ENCODE assay signal across 1 cellular context in the genomic region with DNA sequence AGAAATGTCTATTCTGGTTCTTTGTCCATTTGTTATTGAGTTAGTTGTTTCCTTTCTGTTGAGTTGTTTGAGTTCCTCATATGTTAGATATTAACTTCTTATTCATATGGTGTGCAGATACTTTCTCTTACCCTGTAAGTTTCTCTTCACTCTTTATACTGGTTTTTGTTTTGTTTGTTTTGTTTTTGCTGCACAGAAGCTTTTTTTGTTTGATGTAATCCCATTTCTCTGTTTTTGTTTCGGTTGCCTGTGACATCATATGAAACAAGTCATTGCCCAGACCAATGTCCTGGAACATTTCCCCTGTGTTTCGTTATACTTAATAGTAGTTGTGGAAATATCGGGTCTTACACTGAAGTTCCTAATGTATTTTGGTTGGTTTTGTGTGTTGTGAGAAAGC.
TF ChIP-seq lines count a peak whose summit lies in the region.

No MANE protein-coding gene starts in this region.

TF ChIP-seq in GM23338, 12 proteins besides CTCF, POLR2A, EP300 and RAD21 (continued from another document):
- TF ChIP-seq, protein P1, sequence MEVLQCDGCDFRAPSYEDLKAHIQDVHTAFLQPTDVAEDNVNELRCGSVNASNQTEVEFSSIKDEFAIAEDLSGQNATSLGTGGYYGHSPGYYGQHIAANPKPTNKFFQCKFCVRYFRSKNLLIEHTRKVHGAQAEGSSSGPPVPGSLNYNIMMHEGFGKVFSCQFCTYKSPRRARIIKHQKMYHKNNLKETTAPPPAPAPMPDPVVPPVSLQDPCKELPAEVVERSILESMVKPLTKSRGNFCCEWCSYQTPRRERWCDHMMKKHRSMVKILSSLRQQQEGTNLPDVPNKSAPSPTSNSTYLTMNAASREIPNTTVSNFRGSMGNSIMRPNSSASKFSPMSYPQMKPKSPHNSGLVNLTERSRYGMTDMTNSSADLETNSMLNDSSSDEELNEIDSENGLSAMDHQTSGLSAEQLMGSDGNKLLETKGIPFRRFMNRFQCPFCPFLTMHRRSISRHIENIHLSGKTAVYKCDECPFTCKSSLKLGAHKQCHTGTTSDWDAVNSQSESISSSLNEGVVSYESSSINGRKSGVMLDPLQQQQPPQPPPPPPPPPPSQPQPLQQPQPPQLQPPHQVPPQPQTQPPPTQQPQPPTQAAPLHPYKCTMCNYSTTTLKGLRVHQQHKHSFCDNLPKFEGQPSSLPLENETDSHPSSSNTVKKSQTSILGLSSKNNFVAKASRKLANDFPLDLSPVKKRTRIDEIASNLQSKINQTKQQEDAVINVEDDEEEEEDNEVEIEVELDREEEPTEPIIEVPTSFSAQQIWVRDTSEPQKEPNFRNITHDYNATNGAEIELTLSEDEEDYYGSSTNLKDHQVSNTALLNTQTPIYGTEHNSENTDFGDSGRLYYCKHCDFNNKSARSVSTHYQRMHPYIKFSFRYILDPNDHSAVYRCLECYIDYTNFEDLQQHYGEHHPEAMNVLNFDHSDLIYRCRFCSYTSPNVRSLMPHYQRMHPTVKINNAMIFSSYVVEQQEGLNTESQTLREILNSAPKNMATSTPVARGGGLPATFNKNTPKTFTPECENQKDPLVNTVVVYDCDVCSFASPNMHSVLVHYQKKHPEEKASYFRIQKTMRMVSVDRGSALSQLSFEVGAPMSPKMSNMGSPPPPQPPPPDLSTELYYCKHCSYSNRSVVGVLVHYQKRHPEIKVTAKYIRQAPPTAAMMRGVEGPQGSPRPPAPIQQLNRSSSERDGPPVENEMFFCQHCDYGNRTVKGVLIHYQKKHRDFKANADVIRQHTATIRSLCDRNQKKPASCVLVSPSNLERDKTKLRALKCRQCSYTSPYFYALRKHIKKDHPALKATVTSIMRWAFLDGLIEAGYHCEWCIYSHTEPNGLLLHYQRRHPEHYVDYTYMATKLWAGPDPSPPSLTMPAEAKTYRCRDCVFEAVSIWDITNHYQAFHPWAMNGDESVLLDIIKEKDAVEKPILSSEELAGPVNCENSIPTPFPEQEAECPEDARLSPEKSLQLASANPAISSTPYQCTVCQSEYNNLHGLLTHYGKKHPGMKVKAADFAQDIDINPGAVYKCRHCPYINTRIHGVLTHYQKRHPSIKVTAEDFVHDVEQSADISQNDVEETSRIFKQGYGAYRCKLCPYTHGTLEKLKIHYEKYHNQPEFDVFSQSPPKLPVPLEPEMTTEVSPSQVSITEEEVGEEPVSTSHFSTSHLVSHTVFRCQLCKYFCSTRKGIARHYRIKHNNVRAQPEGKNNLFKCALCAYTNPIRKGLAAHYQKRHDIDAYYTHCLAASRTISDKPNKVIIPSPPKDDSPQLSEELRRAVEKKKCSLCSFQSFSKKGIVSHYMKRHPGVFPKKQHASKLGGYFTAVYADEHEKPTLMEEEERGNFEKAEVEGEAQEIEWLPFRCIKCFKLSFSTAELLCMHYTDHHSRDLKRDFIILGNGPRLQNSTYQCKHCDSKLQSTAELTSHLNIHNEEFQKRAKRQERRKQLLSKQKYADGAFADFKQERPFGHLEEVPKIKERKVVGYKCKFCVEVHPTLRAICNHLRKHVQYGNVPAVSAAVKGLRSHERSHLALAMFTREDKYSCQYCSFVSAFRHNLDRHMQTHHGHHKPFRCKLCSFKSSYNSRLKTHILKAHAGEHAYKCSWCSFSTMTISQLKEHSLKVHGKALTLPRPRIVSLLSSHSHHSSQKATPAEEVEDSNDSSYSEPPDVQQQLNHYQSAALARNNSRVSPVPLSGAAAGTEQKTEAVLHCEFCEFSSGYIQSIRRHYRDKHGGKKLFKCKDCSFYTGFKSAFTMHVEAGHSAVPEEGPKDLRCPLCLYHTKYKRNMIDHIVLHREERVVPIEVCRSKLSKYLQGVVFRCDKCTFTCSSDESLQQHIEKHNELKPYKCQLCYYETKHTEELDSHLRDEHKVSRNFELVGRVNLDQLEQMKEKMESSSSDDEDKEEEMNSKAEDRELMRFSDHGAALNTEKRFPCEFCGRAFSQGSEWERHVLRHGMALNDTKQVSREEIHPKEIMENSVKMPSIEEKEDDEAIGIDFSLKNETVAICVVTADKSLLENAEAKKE (CRISPR knock-in tag; IDR thresholded peaks at IDR 0.05) = no peak
- no peak for TF ChIP-seq ZNF114 (CRISPR knock-in tag; IDR thresholded peaks at IDR 0.05)
- no peak for TF ChIP-seq EZH2 (IDR thresholded peaks at IDR 0.05; ENCODE audit: low read depth, unreplicated experiment)
- TF ChIP-seq ZNF331 (CRISPR knock-in tag; IDR thresholded peaks at IDR 0.05; ENCODE audit: low read depth) = no peak
- TF ChIP-seq, protein P2, sequence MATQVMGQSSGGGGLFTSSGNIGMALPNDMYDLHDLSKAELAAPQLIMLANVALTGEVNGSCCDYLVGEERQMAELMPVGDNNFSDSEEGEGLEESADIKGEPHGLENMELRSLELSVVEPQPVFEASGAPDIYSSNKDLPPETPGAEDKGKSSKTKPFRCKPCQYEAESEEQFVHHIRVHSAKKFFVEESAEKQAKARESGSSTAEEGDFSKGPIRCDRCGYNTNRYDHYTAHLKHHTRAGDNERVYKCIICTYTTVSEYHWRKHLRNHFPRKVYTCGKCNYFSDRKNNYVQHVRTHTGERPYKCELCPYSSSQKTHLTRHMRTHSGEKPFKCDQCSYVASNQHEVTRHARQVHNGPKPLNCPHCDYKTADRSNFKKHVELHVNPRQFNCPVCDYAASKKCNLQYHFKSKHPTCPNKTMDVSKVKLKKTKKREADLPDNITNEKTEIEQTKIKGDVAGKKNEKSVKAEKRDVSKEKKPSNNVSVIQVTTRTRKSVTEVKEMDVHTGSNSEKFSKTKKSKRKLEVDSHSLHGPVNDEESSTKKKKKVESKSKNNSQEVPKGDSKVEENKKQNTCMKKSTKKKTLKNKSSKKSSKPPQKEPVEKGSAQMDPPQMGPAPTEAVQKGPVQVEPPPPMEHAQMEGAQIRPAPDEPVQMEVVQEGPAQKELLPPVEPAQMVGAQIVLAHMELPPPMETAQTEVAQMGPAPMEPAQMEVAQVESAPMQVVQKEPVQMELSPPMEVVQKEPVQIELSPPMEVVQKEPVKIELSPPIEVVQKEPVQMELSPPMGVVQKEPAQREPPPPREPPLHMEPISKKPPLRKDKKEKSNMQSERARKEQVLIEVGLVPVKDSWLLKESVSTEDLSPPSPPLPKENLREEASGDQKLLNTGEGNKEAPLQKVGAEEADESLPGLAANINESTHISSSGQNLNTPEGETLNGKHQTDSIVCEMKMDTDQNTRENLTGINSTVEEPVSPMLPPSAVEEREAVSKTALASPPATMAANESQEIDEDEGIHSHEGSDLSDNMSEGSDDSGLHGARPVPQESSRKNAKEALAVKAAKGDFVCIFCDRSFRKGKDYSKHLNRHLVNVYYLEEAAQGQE (IDR thresholded peaks at IDR 0.05; ENCODE audit: unreplicated experiment) = no peak
- TF ChIP-seq POLR2AphosphoS5 (IDR thresholded peaks at IDR 0.05; ENCODE audit: low read depth) = no peak
- no peak for TF ChIP-seq CREB1 (CRISPR knock-in tag; IDR thresholded peaks at IDR 0.05; ENCODE audit: low read depth)
- TF ChIP-seq STAT1 (IDR thresholded peaks at IDR 0.05; ENCODE audit: unreplicated experiment) = no peak
- TF ChIP-seq NANOG (IDR thresholded peaks at IDR 0.05; ENCODE audit: borderline replicate concordance) = no peak
